In the genomic region with DNA sequence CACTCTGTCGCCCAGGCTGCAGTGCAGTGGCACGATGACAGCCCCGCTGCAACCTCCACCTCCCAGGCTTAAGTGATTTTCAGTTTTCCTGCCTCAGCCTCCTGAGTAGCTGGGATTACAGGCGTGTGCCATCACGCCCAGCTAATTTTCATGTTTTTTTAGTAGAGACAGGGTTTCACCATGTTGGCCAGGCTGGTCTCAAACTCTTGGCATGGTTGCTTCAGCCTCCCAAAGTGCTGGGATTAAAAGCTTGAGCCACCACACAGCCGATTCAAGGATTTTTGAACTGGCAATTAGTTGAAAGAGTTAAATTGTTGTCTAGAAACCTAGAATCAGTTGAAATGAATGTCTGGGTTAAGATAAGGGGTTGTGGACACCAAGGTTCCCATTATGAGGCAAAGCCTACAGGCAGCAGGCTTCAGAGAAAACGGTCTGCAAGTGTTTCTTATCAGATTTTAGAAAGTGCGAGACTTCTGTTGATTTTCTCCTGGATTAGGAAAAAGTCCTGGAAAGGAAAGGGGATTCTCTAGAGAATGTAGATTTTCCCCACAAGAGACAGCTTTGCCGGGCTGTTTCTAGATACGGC, we compare ENCODE assay signal across 27 cellular contexts.
"Had no signal": no experiment of that assay in that cellular context is flagged by ENCODE, and none has a peak within 500 bp of the region (broad histone marks: within the 10 kb centered on the region; RNA-seq: fewer than 3 reads in every experiment).

No MANE protein-coding gene starts in this region.

- H3K4me3 ChIP-seq: body of pancreas, gastrocnemius medialis, left ventricle myocardium inferior, lung, testis, transverse colon had no signal

- FAIRE-seq: colon, islet of Langerhans, urothelium cell line had no signal

- H3K36me3 ChIP-seq: gastrocnemius medialis, transverse colon, WERI-Rb-1 had no signal

- H3K27ac Mint-ChIP-seq: activated naive CD8-positive, alpha-beta T cell; T-helper 17 cell had no signal

- DNase-seq: activated CD4-positive, alpha-beta T cell treated with anti-CD3 and anti-CD28 coated beads for 48 hours; activated CD4-positive, alpha-beta T cell treated with anti-CD3 and anti-CD28 coated beads, Interleukin-2, amount 50 U/mL, for 48 hours; activated CD8-positive, alpha-beta memory T cell treated with anti-CD3 and anti-CD28 coated beads for 24 hours; activated effector memory CD4-positive, alpha-beta T cell treated with Interleukin-2 at 50 U/mL for 16 hours; activated naive CD4-positive, alpha-beta T cell treated with Interleukin-2 at 50 U/mL for 16 hours; aorta; body of pancreas; dermis blood vessel endothelial cell; effector CD4-positive, alpha-beta T cell; gastrocnemius medialis; glutamatergic neuron; left ventricle myocardium inferior; naive B cell; occipital lobe; stimulated activated CD4-positive, alpha-beta T cell treated with anti-CD3 and anti-CD28 coated beads, Interleukin-2, amount 100 ng/mL, for 48 hours; stimulated activated naive CD8-positive, alpha-beta T cell treated with anti-CD3 and anti-CD28 coated beads, Interleukin-15, Interleukin-2, amounts not matched to agents 100 U/mL and 50 U/mL, for 24 hours; T-helper 17 cell; testis; transverse colon; WERI-Rb-1 had no signal

- H3K27ac ChIP-seq: body of pancreas, gastrocnemius medialis, left ventricle myocardium inferior, testis, transverse colon, WERI-Rb-1 had no signal

- H3K4me3 Mint-ChIP-seq: activated naive CD8-positive, alpha-beta T cell; naive B cell; neural crest cell; T-helper 17 cell had no signal

- H3K4me1 Mint-ChIP-seq: neural crest cell had no signal

- H3K4me1 ChIP-seq: body of pancreas, gastrocnemius medialis, testis, transverse colon had no signal

- H3K27me3 Mint-ChIP-seq: activated naive CD8-positive, alpha-beta T cell; naive B cell; T-helper 17 cell had no signal

- H3K9me3 Mint-ChIP-seq: neural crest cell had no signal

- H3K9me3 ChIP-seq: body of pancreas, gastrocnemius medialis, left ventricle myocardium inferior, testis, transverse colon had no signal

- ATAC-seq: activated CD4-positive, CD25-positive, alpha-beta regulatory T cell treated with anti-CD3 and anti-CD28 coated beads, Interleukin-2, amount 50 U/mL, for 24 hours; body of pancreas; gastrocnemius medialis; stimulated activated naive CD8-positive, alpha-beta T cell treated with anti-CD3 and anti-CD28 coated beads, Interleukin-15, Interleukin-2, amounts not matched to agents 100 U/mL and 50 U/mL, for 24 hours; T-helper 17 cell had no signal

- H3K27me3 ChIP-seq: body of pancreas, gastrocnemius medialis, testis, transverse colon had no signal
